Comparison of ENCODE assay signal across 14 cellular contexts in the genomic region with DNA sequence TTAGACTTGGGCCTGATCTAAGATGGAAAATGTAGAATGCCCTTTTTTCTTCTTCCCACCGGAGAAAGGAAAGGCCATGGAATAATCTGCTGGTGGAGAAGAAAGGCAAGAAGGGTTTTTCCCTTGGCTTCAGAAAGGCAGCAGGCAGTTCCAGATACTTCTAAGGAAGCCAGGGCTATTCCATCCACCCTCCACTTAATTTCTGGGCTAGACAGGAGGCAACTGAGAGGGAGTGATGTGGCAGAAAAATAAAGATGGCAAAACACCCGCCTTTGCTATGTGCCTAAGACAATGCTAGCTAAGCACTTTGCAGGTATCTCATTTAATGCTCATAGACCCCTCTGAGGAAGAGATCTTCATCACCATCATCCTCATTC. TPM values are rescaled to one million over a fixed set of nuclear protein-coding genes. Genes with fewer than 3 reads are reported as not detected.
DNase-seq lines count a peak whose midpoint lies in the region; ATAC-seq, FAIRE-seq and TF ChIP-seq lines count a peak whose summit lies in the region.
"Had no signal": no experiment of that assay in that cellular context is flagged by ENCODE, and none has a peak within 500 bp of the region (broad histone marks: within the 10 kb centered on the region; RNA-seq: fewer than 3 reads in every experiment).

No MANE protein-coding gene starts in this region.

- no peaks in the 10 kb centered on the region for H3K79me2 ChIP-seq in astrocyte (ENCODE audit: insufficient read depth, low read length)

- no peaks in the 10 kb centered on the region for H3K27me3 ChIP-seq in astrocyte (ENCODE audit: insufficient read depth, low read length)
- H3K27me3 ChIP-seq in muscle layer of duodenum (ENCODE audit: low read depth, low read length) = no peaks in the 10 kb centered on the region

- H3K27ac ChIP-seq in astrocyte (ENCODE audit: low read depth, low read length) (no peak overlapping the region), muscle layer of duodenum (ENCODE audit: low read length) (no peak overlapping the region)
- H3K27ac ChIP-seq: colonic mucosa, foreskin keratinocyte, SJCRH30 had no signal

- TF ChIP-seq CTCF in astrocyte (IDR thresholded peaks at IDR 0.05; ENCODE audit: insufficient read depth, low read depth, low read length) = no peak

- H3K36me3 ChIP-seq in astrocyte (ENCODE audit: insufficient read depth, low read length) = no peaks in the 10 kb centered on the region
- no peaks in the 10 kb centered on the region for H3K36me3 ChIP-seq in muscle layer of duodenum (ENCODE audit: control insufficient read depth in 1 of 2, insufficient read depth in 2 of 2, low read length in 2 of 2)
- H3K36me3 ChIP-seq: colonic mucosa, SJCRH30 had no signal

- H3K4me1 Mint-ChIP-seq in stimulated activated naive CD8-positive, alpha-beta T cell treated with anti-CD3 and anti-CD28 coated beads, Interleukin-15, Interleukin-2, amounts not matched to agents 100 ng/mL and 50 ng/mL, for 24 hours (ENCODE audit: low read depth) = peaks cover 7% of the 10 kb centered on the region
- H3K4me1 Mint-ChIP-seq in astrocyte (ENCODE audit: low read depth, unreplicated experiment) = peaks cover 12% of the 10 kb centered on the region

- no peak overlapping the region for H2AFZ ChIP-seq in astrocyte (ENCODE audit: low read depth, low read length)

- H3K36me3 Mint-ChIP-seq in stimulated activated naive CD8-positive, alpha-beta T cell treated with anti-CD3 and anti-CD28 coated beads, Interleukin-15, Interleukin-2, amounts not matched to agents 100 ng/mL and 50 ng/mL, for 24 hours (ENCODE audit: low read depth) = no peaks in the 10 kb centered on the region
- peaks cover 1% of the 10 kb centered on the region for H3K36me3 Mint-ChIP-seq in astrocyte (ENCODE audit: low read depth, unreplicated experiment)
- H3K36me3 Mint-ChIP-seq: stimulated activated naive B cell treated with anti-CD40 and anti-IgM and Interleukin-4, amounts not matched to agents 10 μg/mL and 1 μg/mL and 100 μg/mL, for 72 hours had no signal

- H3K4me2 ChIP-seq in astrocyte (ENCODE audit: low read length) = peak overlapping the region; percentile 90

- no peaks in the 10 kb centered on the region for H3K9me3 ChIP-seq in astrocyte (ENCODE audit: insufficient read depth, low read depth, low read length)
- no peaks in the 10 kb centered on the region for H3K9me3 ChIP-seq in muscle layer of duodenum (ENCODE audit: control insufficient read depth in 1 of 2, low read length in 2 of 2)
- H3K9me3 ChIP-seq: colonic mucosa, SJCRH30 had no signal

- peaks cover 19% of the 10 kb centered on the region for H3K27me3 Mint-ChIP-seq in stimulated activated naive CD8-positive, alpha-beta T cell treated with anti-CD3 and anti-CD28 coated beads, Interleukin-15, Interleukin-2, amounts not matched to agents 100 ng/mL and 50 ng/mL, for 24 hours
- H3K27me3 Mint-ChIP-seq in astrocyte (ENCODE audit: low read depth, unreplicated experiment) = no peaks in the 10 kb centered on the region

- H3K27ac Mint-ChIP-seq in stimulated activated naive CD8-positive, alpha-beta T cell treated with anti-CD3 and anti-CD28 coated beads, Interleukin-15, Interleukin-2, amounts not matched to agents 100 ng/mL and 50 ng/mL, for 24 hours = no peak overlapping the region
- peak overlapping the region; percentile 29 for H3K27ac Mint-ChIP-seq in astrocyte (ENCODE audit: unreplicated experiment)
- H3K27ac Mint-ChIP-seq: stimulated activated naive B cell treated with anti-CD40 and anti-IgM and Interleukin-4, amounts not matched to agents 10 μg/mL and 1 μg/mL and 100 μg/mL, for 72 hours had no signal

- H3K4me1 ChIP-seq in astrocyte (ENCODE audit: insufficient read depth, low read length) (peaks cover 22% of the 10 kb centered on the region), muscle layer of duodenum (ENCODE audit: control insufficient read depth in 1 of 2, insufficient read depth in 2 of 2, low read length in 2 of 2) (peaks cover 3 to 20% of the 10 kb centered on the region in 2 donors)
- H3K4me1 ChIP-seq: colonic mucosa had no signal

- H3K4me3 Mint-ChIP-seq in stimulated activated naive CD8-positive, alpha-beta T cell treated with anti-CD3 and anti-CD28 coated beads, Interleukin-15, Interleukin-2, amounts not matched to agents 100 ng/mL and 50 ng/mL, for 24 hours = peak overlapping the region; percentile 36
- peak overlapping the region; percentile 73 for H3K4me3 Mint-ChIP-seq in astrocyte (ENCODE audit: unreplicated experiment)

- H3K4me3 ChIP-seq in astrocyte (ENCODE audit: insufficient read depth, low read depth, low read length) = no peak overlapping the region
- peak overlapping the region; percentile 26 to 76 for H3K4me3 ChIP-seq in muscle layer of duodenum (ENCODE audit: low read depth in 1 of 2, low read length in 2 of 2)
- H3K4me3 ChIP-seq: SJCRH30 had no signal

- H4K20me1 ChIP-seq in astrocyte (ENCODE audit: insufficient read depth, low read length) = no peaks in the 10 kb centered on the region

- DNase-seq in stimulated activated naive CD8-positive, alpha-beta T cell treated with anti-CD3 and anti-CD28 coated beads, Interleukin-15, Interleukin-2, amounts not matched to agents 100 U/mL and 50 U/mL, for 24 hours = no peak
- DNase-seq in astrocyte (ENCODE audit: low read depth) = no peak
- DNase-seq in OCI-M2 (lab: John Stamatoyannopoulos, UW; ENCODE audit: unreplicated experiment) = no peak
- DNase-seq: activated naive CD4-positive, alpha-beta T cell treated with anti-CD3 and anti-CD28 coated beads, Interleukin-2, amount 50 U/mL, for 16 hours; colonic mucosa; foreskin keratinocyte; NCI-H2081 treated with DMSO at 0.1 percent for 48 hours; SJCRH30; stimulated activated naive B cell treated with anti-CD40 and anti-IgM and Interleukin-4, amounts not matched to agents 10 μg/mL and 1 μg/mL and 100 μg/mL, for 72 hours had no signal

- H3K9me3 Mint-ChIP-seq in stimulated activated naive CD8-positive, alpha-beta T cell treated with anti-CD3 and anti-CD28 coated beads, Interleukin-15, Interleukin-2, amounts not matched to agents 100 ng/mL and 50 ng/mL, for 24 hours = no peaks in the 10 kb centered on the region
- no peaks in the 10 kb centered on the region for H3K9me3 Mint-ChIP-seq in astrocyte (ENCODE audit: unreplicated experiment)
- H3K9me3 Mint-ChIP-seq: stimulated activated naive B cell treated with anti-CD40 and anti-IgM and Interleukin-4, amounts not matched to agents 10 μg/mL and 1 μg/mL and 100 μg/mL, for 72 hours had no signal

- ATAC-seq in stimulated activated naive CD8-positive, alpha-beta T cell treated with anti-CD3 and anti-CD28 coated beads, Interleukin-15, Interleukin-2, amounts not matched to agents 100 U/mL and 50 U/mL, for 24 hours = no peak
- no peak for ATAC-seq in HG03378 (IDR thresholded peaks at IDR 0.05; ENCODE audit: unreplicated experiment)
- no peak for ATAC-seq in GM18498 (IDR thresholded peaks at IDR 0.05; ENCODE audit: unreplicated experiment)
- ATAC-seq in GM21786 (IDR thresholded peaks at IDR 0.05; ENCODE audit: unreplicated experiment) = no peak
- ATAC-seq: foreskin keratinocyte had no signal

- no peak for FAIRE-seq in astrocyte (lab: Jason Lieb, UNC)

- H3K9ac ChIP-seq in astrocyte (ENCODE audit: low read length) = no peak overlapping the region

RNA-seq across cellular contexts. Expression of a gene that starts 9.9 kb away (rescaled TPM):
- total RNA-seq in astrocyte = 5.5 and 9.4 TPM in 2 replicates

RNA-seq across cellular contexts. Expression of a gene that starts 29.9 kb away (rescaled TPM):
- total RNA-seq in astrocyte = 42.0 and 47.4 TPM in 2 replicates

RNA-seq across cellular contexts. Expression of a gene that starts 30.5 kb away (rescaled TPM):
- total RNA-seq in astrocyte = 40.2 and 68.9 TPM in 2 replicates
